Comparison of ENCODE assay signal across 2 cellular contexts in genomic region chr13:113625965-113626661, GRCh38.
TF ChIP-seq lines count a peak whose summit lies in the region.

No MANE protein-coding gene starts in this region.

TF ChIP-seq in IMR-90, 13 proteins besides CTCF, POLR2A, EP300 and RAD21:
- no peak for TF ChIP-seq SMC3 (IDR thresholded peaks at IDR 0.05; ENCODE audit: low read depth, low read length)
- TF ChIP-seq, protein P1, sequence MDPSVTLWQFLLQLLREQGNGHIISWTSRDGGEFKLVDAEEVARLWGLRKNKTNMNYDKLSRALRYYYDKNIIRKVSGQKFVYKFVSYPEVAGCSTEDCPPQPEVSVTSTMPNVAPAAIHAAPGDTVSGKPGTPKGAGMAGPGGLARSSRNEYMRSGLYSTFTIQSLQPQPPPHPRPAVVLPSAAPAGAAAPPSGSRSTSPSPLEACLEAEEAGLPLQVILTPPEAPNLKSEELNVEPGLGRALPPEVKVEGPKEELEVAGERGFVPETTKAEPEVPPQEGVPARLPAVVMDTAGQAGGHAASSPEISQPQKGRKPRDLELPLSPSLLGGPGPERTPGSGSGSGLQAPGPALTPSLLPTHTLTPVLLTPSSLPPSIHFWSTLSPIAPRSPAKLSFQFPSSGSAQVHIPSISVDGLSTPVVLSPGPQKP (IDR thresholded peaks at IDR 0.05; ENCODE audit: borderline replicate concordance, low read depth, low read length), result no peak
- TF ChIP-seq MXI1 (IDR thresholded peaks at IDR 0.05; ENCODE audit: borderline replicate concordance, low read depth, low read length), result no peak
- no peak for TF ChIP-seq CEBPB (IDR thresholded peaks at IDR 0.05; ENCODE audit: low read depth, low read length)
- TF ChIP-seq BHLHE40 (IDR thresholded peaks at IDR 0.05; ENCODE audit: low read depth, low read length), result no peak
- no peak for TF ChIP-seq FOS (IDR thresholded peaks at IDR 0.05; ENCODE audit: low read depth, low read length)
- TF ChIP-seq RCOR1 (IDR thresholded peaks at IDR 0.05; ENCODE audit: insufficient replicate concordance, low read length), result no peak
- no peak for TF ChIP-seq MAZ (IDR thresholded peaks at IDR 0.05; ENCODE audit: borderline replicate concordance, low read depth, low read length)
- TF ChIP-seq NFE2L2 (IDR thresholded peaks at IDR 0.05; ENCODE audit: low read depth, low read length), result no peak
- TF ChIP-seq, protein P2, sequence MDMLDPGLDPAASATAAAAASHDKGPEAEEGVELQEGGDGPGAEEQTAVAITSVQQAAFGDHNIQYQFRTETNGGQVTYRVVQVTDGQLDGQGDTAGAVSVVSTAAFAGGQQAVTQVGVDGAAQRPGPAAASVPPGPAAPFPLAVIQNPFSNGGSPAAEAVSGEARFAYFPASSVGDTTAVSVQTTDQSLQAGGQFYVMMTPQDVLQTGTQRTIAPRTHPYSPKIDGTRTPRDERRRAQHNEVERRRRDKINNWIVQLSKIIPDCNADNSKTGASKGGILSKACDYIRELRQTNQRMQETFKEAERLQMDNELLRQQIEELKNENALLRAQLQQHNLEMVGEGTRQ (IDR thresholded peaks at IDR 0.05; ENCODE audit: low read depth, low read length), result no peak
- no peak for TF ChIP-seq RFX5 (IDR thresholded peaks at IDR 0.05; ENCODE audit: low read depth, low read length)
- no peak for TF ChIP-seq CHD1 (IDR thresholded peaks at IDR 0.05; ENCODE audit: low read depth, low read length)
- TF ChIP-seq MAFK (IDR thresholded peaks at IDR 0.05; ENCODE audit: low read depth, low read length), result no peak

TF ChIP-seq in H1, 55 proteins besides CTCF, POLR2A, EP300 and RAD21:
- TF ChIP-seq BRCA1 (IDR thresholded peaks at IDR 0.05; ENCODE audit: low read depth, low read length) (no peak), SP4 (IDR thresholded peaks at IDR 0.05; ENCODE audit: low read length) (no peak), BACH1 (IDR thresholded peaks at IDR 0.05; ENCODE audit: low read length) (no peak)
TF ChIP-seq in H1: peak in this region for 0.
